Comparison of ENCODE assay signal across 14 cellular contexts in the genomic region with DNA sequence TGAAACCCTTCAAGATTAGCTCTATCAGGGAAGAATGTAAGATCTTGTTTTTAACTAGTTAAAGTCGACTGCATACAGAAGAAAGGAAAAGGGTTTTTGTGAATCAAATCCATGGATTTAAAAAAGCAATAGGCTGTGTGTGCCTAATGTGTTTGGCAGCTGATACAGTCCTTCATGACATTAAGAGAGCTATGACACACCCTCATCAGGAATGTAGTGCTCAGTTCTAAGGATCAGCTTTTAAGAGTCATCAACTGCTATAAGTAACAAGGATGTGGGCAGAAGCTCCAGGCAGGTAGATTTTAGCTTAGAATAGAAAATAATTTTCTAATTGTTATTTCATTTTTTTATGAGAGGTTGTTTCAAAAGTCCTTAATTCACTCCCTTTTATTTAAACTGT. TPM values are rescaled to one million over a fixed set of nuclear protein-coding genes. Genes with fewer than 3 reads are reported as not detected.
A peak's percentile ranks its signal among the peaks of the same experiment; 100 is the strongest.
DNase-seq lines count a peak whose midpoint lies in the region; ATAC-seq and TF ChIP-seq lines count a peak whose summit lies in the region.
"Had no signal": no experiment of that assay in that cellular context is flagged by ENCODE, and none has a peak within 500 bp of the region (broad histone marks: within the 10 kb centered on the region; RNA-seq: fewer than 3 reads in every experiment).

No MANE protein-coding gene starts in this region.

- no peaks in the 10 kb centered on the region for H3K27me3 Mint-ChIP-seq in activated naive CD8-positive, alpha-beta T cell treated with anti-CD3 and anti-CD28 coated beads, Interleukin-2, amount 50 U/mL, for 24 hours
- H3K27me3 Mint-ChIP-seq: CD4-positive, alpha-beta T cell had no signal

- peak; percentile 50 for DNase-seq in Daoy (ENCODE audit: low read depth)
- peak; percentile 83 for DNase-seq in LHCN-M2 (ENCODE audit: low read depth)
- DNase-seq in dedifferentiated amniotic fluid mesenchymal stem cell (ENCODE audit: extremely low spot score), result peak; percentile 75
- DNase-seq in myocyte (ENCODE audit: low read depth), result peak; percentile 76
- DNase-seq in T-helper 2 cell, result no peak
- no peak for DNase-seq in activated naive CD8-positive, alpha-beta T cell treated with anti-CD3 and anti-CD28 coated beads, Interleukin-2, amount 50 U/mL, for 24 hours
- no peak for DNase-seq in T1000 (lab: John Stamatoyannopoulos, UW)
- no peak for DNase-seq in uterus
- DNase-seq: activated CD4-positive, alpha-beta T cell treated with anti-CD3 and anti-CD28 coated beads, Interleukin-2, amount 50 U/mL, for 1 hour; CD4-positive, alpha-beta T cell; NCI-H510A had no signal

- H3K36me3 Mint-ChIP-seq in activated naive CD8-positive, alpha-beta T cell treated with anti-CD3 and anti-CD28 coated beads, Interleukin-2, amount 50 U/mL, for 24 hours (ENCODE audit: low read depth), result no peaks in the 10 kb centered on the region

- H3K36me3 ChIP-seq in uterus, result no peaks in the 10 kb centered on the region

- no peaks in the 10 kb centered on the region for H3K4me1 ChIP-seq in uterus

- no peak for TF ChIP-seq POLR2A in uterus (IDR thresholded peaks at IDR 0.05)

- no peak overlapping the region for H3K27ac Mint-ChIP-seq in activated naive CD8-positive, alpha-beta T cell treated with anti-CD3 and anti-CD28 coated beads, Interleukin-2, amount 50 U/mL, for 24 hours
- H3K27ac Mint-ChIP-seq: CD4-positive, alpha-beta T cell; GM23338 had no signal

- H3K27me3 ChIP-seq in uterus, result no peaks in the 10 kb centered on the region

- no peaks in the 10 kb centered on the region for H3K9me3 ChIP-seq in uterus

- no peak for ATAC-seq in activated naive CD8-positive, alpha-beta T cell treated with anti-CD3 and anti-CD28 coated beads, Interleukin-2, amount 50 U/mL, for 24 hours
- ATAC-seq: GM23338 had no signal

- H3K4me3 Mint-ChIP-seq in activated naive CD8-positive, alpha-beta T cell treated with anti-CD3 and anti-CD28 coated beads, Interleukin-2, amount 50 U/mL, for 24 hours, result no peak overlapping the region
- H3K4me3 Mint-ChIP-seq: CD4-positive, alpha-beta T cell; GM23338 had no signal

- no peaks in the 10 kb centered on the region for H3K9me3 Mint-ChIP-seq in activated naive CD8-positive, alpha-beta T cell treated with anti-CD3 and anti-CD28 coated beads, Interleukin-2, amount 50 U/mL, for 24 hours
- H3K9me3 Mint-ChIP-seq: CD4-positive, alpha-beta T cell; GM23338 had no signal

- H3K4me3 ChIP-seq in uterus, result no peak overlapping the region
- H3K4me3 ChIP-seq: coronary artery, GM23338, smooth muscle cell had no signal

- no peak overlapping the region for H3K27ac ChIP-seq in uterus
- H3K27ac ChIP-seq: coronary artery had no signal

- intact Hi-C loops in uterus (cut with DNase I; ENCODE audit: low total_unique reads), result no loop called here

- no peak for TF ChIP-seq CTCF in uterus (IDR thresholded peaks at IDR 0.05)

- H3K4me1 Mint-ChIP-seq in activated naive CD8-positive, alpha-beta T cell treated with anti-CD3 and anti-CD28 coated beads, Interleukin-2, amount 50 U/mL, for 24 hours, result no peaks in the 10 kb centered on the region
- H3K4me1 Mint-ChIP-seq: GM23338 had no signal

RNA-seq across cellular contexts. Expression of a gene that starts 52.9 kb away (rescaled TPM):
- total RNA-seq in Daoy (2014; rRNA removed; shearing (Covaris generic)), result 1.7 and 1.9 TPM in 2 replicates
- 1.5 and 2.0 TPM in 2 replicates for total RNA-seq in LHCN-M2 (2014; rRNA removed)
- 0.86 TPM for polyA plus RNA-seq in LHCN-M2 (2012)
- total RNA-seq in myocyte, result 0.51 TPM in 1 of 2 replicates, not detected in the other
- 0.23 TPM for polyA plus RNA-seq in myocyte (2012)
- 10 to 100 TPM in 1 of 4 donors, 1 to 10 TPM in 1, not detected in 2; 1.1 to 27.4 TPM for total RNA-seq in uterus
- total RNA-seq: CD4-positive, alpha-beta T cell had no signal

Comparison
In these comparisons a context has a peak if more than half of its experiments do, and no peak if none do; other contexts are left out.
1. DNase-seq: peak in Daoy (single experiment), LHCN-M2 (single experiment), dedifferentiated amniotic fluid mesenchymal stem cell (single experiment) and myocyte (single experiment); none in T-helper 2 cell (0 of 5), activated naive CD8-positive, alpha-beta T cell treated with anti-CD3 and anti-CD28 coated beads, Interleukin-2, amount 50 U/mL, for 24 hours (single experiment), T1000 (single experiment) and uterus (0 of 2).